Comparison of ENCODE assay signal across 20 cellular contexts in the genomic region with DNA sequence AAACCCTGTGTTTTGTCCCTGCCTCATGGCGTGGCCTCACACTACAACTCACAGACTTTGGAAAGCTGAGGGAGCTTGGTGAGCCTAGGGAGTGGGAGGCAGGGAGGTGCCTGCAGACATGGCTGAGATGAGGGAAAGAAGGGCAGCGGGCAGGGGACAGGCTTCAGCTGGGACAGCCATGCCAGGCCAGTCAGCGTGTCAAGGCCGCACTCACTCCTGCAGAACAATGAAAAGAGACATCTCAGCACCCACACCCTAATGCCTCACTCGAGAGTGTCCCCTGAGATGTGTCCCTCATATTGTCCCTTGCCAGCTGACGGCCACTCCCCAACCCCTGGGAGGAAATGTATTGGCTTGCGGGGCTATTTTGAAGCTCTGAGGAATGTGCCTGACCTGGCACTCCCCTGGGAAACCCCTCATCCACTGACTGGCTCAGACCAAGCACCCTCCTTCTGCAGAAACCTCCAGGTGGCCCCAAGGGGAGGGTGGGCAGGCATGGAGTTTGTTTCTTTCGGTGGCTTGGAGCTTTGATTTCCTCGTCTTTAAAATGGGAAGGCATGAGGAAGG. TPM values are rescaled to one million over a fixed set of nuclear protein-coding genes. Genes with fewer than 3 reads are reported as not detected.
DNase-seq lines count a peak whose midpoint lies in the region; ATAC-seq and TF ChIP-seq lines count a peak whose summit lies in the region.
"Had no signal": no experiment of that assay in that cellular context is flagged by ENCODE, and none has a peak within 500 bp of the region (broad histone marks: within the 10 kb centered on the region; RNA-seq: fewer than 3 reads in every experiment).

No MANE protein-coding gene starts in this region.

- H3K4me1 Mint-ChIP-seq in GM23338, result peaks cover 29% of the 10 kb centered on the region

- no peak for TF ChIP-seq CTCF in GM23338 (conservative IDR thresholded peaks at IDR 0.05; ENCODE audit: low read depth in 2 of 2)
- no peak for TF ChIP-seq CTCF in body of pancreas (IDR thresholded peaks at IDR 0.05)
- TF ChIP-seq CTCF in upper lobe of right lung (IDR thresholded peaks at IDR 0.05), result no peak
- TF ChIP-seq CTCF in left ventricle myocardium inferior (IDR thresholded peaks at IDR 0.05; ENCODE audit: borderline replicate concordance), result no peak

- H3F3A ChIP-seq in GM23338 (replicated peaks; ENCODE audit: low read depth), result no peaks in the 10 kb centered on the region

- H3K79me2 ChIP-seq in GM23338 (replicated peaks; ENCODE audit: insufficient read depth), result no peaks in the 10 kb centered on the region

- no peaks in the 10 kb centered on the region for H3K27me3 ChIP-seq in GM23338 (ENCODE audit: insufficient read depth)
- no peaks in the 10 kb centered on the region for H3K27me3 ChIP-seq in body of pancreas
- H3K27me3 ChIP-seq in upper lobe of right lung, result no peaks in the 10 kb centered on the region
- H3K27me3 ChIP-seq in left ventricle myocardium inferior (ENCODE audit: low read depth), result no peaks in the 10 kb centered on the region
- H3K27me3 ChIP-seq: MG63 had no signal

- no peaks in the 10 kb centered on the region for H3K9me3 Mint-ChIP-seq in GM23338

- H3K27me3 Mint-ChIP-seq in GM23338 (ENCODE audit: insufficient read depth, low read depth, poor library complexity), result peaks cover 21% of the 10 kb centered on the region

- H4K20me1 ChIP-seq in GM23338 (replicated peaks; ENCODE audit: insufficient read depth), result no peaks in the 10 kb centered on the region

- TF ChIP-seq POLR2A in body of pancreas (IDR thresholded peaks at IDR 0.05), result no peak

- no peak overlapping the region for H3K4me3 Mint-ChIP-seq in GM23338

- H3K27ac ChIP-seq in GM23338 (ENCODE audit: low read depth) (no peak overlapping the region), body of pancreas (peak overlapping the region; percentile 50 to 78 (median 61)), upper lobe of right lung (no peak overlapping the region), left ventricle myocardium inferior (replicated peaks) (no peak overlapping the region)
- H3K27ac ChIP-seq: C4-2B, PC-9 had no signal

- DNase-seq in GM23338 (ENCODE audit: low spot score) (no peak), body of pancreas (peak in 2 of 4 donors; percentile 35 to 41), myocyte (ENCODE audit: low read depth) (peak; percentile 39), upper lobe of right lung (peak; percentile 46), C1 segment of cervical spinal cord (lab: John Stamatoyannopoulos, UW) (no peak), NOMO-1 treated with dmso at 0.1 percent for 144 hours (lab: John Stamatoyannopoulos, UW; ENCODE audit: unreplicated experiment) (no peak), left ventricle myocardium inferior (no peak)
- DNase-seq: COR-L47, KG1, MG63, NCI-H1092 treated with DMSO at 0.1 percent for 48 hours, NCI-H187, NCI-H446 treated with DMSO at 0.1 percent for 48 hours, NCI-H748 treated with DMSO at 0.1 percent for 48 hours, PC-9, Right ventricle myocardium superior had no signal

- no peak overlapping the region; the same call in 1 of the 2 replicates for H3K27ac Mint-ChIP-seq in GM23338

- H3K36me3 ChIP-seq in GM23338 (ENCODE audit: insufficient read depth) (no peaks in the 10 kb centered on the region), body of pancreas (replicated peaks in 1 of 2; ENCODE audit: insufficient read depth in 1 of 2, low read depth in 2 of 2) (no peaks in the 10 kb centered on the region), upper lobe of right lung (no peaks in the 10 kb centered on the region), left ventricle myocardium inferior (no peaks in the 10 kb centered on the region)
- H3K36me3 ChIP-seq: MG63 had no signal

- H3K36me3 Mint-ChIP-seq in GM23338 (ENCODE audit: low read depth), result no peaks in the 10 kb centered on the region

- no peaks in the 10 kb centered on the region for H3K9me2 ChIP-seq in GM23338 (ENCODE audit: insufficient read depth)
- H3K9me2 ChIP-seq: SK-N-SH had no signal

- intact Hi-C loops in body of pancreas (cut with DNase I) (no loop called here), upper lobe of right lung (cut with DNase I) (no loop called here), left ventricle myocardium inferior (cut with micrococcal nuclease) (no loop called here)

- H3K4me1 ChIP-seq in GM23338 (ENCODE audit: insufficient read depth) (no peaks in the 10 kb centered on the region; the same call in 1 of the 2 replicates), body of pancreas (peaks cover 58% of the 10 kb centered on the region), upper lobe of right lung (peaks cover 33% of the 10 kb centered on the region), left ventricle myocardium inferior (peaks cover 67% of the 10 kb centered on the region)

- no peak overlapping the region for H3K4me3 ChIP-seq in GM23338
- H3K4me3 ChIP-seq in body of pancreas, result no peak overlapping the region
- no peak overlapping the region for H3K4me3 ChIP-seq in upper lobe of right lung
- H3K4me3 ChIP-seq in left ventricle myocardium inferior, result no peak overlapping the region
- H3K4me3 ChIP-seq: GM12878, MG63, PC-9 had no signal

- H2AFZ ChIP-seq in GM23338, result no peak overlapping the region
- H2AFZ ChIP-seq: PC-9 had no signal

- no peak overlapping the region for H3K4me2 ChIP-seq in GM23338
- H3K4me2 ChIP-seq: PC-9, SK-N-SH had no signal

- 52 to 65% methylated on average over 7 to 9 of the region's 9 CpGs for WGBS in body of pancreas, 2 donors

- peak; percentile 25 for ATAC-seq in GM23338
- peak; percentile 44 for ATAC-seq in body of pancreas
- ATAC-seq in upper lobe of right lung, result peak; percentile 3
- ATAC-seq: GM12878, HCT116 had no signal

- H3K9me3 ChIP-seq in body of pancreas (no peaks in the 10 kb centered on the region), upper lobe of right lung (no peaks in the 10 kb centered on the region), left ventricle myocardium inferior (replicated peaks) (no peaks in the 10 kb centered on the region)
- H3K9me3 ChIP-seq: MG63, SK-N-SH had no signal

TF ChIP-seq in GM23338, 12 proteins besides CTCF, POLR2A, EP300 and RAD21 (continues in another document):
- no peak for TF ChIP-seq EZH2phosphoT487 (IDR thresholded peaks at IDR 0.05; ENCODE audit: unreplicated experiment)
- TF ChIP-seq, protein P1, sequence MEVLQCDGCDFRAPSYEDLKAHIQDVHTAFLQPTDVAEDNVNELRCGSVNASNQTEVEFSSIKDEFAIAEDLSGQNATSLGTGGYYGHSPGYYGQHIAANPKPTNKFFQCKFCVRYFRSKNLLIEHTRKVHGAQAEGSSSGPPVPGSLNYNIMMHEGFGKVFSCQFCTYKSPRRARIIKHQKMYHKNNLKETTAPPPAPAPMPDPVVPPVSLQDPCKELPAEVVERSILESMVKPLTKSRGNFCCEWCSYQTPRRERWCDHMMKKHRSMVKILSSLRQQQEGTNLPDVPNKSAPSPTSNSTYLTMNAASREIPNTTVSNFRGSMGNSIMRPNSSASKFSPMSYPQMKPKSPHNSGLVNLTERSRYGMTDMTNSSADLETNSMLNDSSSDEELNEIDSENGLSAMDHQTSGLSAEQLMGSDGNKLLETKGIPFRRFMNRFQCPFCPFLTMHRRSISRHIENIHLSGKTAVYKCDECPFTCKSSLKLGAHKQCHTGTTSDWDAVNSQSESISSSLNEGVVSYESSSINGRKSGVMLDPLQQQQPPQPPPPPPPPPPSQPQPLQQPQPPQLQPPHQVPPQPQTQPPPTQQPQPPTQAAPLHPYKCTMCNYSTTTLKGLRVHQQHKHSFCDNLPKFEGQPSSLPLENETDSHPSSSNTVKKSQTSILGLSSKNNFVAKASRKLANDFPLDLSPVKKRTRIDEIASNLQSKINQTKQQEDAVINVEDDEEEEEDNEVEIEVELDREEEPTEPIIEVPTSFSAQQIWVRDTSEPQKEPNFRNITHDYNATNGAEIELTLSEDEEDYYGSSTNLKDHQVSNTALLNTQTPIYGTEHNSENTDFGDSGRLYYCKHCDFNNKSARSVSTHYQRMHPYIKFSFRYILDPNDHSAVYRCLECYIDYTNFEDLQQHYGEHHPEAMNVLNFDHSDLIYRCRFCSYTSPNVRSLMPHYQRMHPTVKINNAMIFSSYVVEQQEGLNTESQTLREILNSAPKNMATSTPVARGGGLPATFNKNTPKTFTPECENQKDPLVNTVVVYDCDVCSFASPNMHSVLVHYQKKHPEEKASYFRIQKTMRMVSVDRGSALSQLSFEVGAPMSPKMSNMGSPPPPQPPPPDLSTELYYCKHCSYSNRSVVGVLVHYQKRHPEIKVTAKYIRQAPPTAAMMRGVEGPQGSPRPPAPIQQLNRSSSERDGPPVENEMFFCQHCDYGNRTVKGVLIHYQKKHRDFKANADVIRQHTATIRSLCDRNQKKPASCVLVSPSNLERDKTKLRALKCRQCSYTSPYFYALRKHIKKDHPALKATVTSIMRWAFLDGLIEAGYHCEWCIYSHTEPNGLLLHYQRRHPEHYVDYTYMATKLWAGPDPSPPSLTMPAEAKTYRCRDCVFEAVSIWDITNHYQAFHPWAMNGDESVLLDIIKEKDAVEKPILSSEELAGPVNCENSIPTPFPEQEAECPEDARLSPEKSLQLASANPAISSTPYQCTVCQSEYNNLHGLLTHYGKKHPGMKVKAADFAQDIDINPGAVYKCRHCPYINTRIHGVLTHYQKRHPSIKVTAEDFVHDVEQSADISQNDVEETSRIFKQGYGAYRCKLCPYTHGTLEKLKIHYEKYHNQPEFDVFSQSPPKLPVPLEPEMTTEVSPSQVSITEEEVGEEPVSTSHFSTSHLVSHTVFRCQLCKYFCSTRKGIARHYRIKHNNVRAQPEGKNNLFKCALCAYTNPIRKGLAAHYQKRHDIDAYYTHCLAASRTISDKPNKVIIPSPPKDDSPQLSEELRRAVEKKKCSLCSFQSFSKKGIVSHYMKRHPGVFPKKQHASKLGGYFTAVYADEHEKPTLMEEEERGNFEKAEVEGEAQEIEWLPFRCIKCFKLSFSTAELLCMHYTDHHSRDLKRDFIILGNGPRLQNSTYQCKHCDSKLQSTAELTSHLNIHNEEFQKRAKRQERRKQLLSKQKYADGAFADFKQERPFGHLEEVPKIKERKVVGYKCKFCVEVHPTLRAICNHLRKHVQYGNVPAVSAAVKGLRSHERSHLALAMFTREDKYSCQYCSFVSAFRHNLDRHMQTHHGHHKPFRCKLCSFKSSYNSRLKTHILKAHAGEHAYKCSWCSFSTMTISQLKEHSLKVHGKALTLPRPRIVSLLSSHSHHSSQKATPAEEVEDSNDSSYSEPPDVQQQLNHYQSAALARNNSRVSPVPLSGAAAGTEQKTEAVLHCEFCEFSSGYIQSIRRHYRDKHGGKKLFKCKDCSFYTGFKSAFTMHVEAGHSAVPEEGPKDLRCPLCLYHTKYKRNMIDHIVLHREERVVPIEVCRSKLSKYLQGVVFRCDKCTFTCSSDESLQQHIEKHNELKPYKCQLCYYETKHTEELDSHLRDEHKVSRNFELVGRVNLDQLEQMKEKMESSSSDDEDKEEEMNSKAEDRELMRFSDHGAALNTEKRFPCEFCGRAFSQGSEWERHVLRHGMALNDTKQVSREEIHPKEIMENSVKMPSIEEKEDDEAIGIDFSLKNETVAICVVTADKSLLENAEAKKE (CRISPR knock-in tag; IDR thresholded peaks at IDR 0.05), result no peak

RNA-seq across cellular contexts. Expression of gene SH3PXD2A, which starts 31.6 kb away (rescaled TPM):
- 4.6 and 5.0 TPM in 2 replicates for total RNA-seq in GM23338 (2014; rRNA removed; shearing (Covaris generic))
- polyA plus RNA-seq in GM23338 (2016; fragmentation: Nextera tagmentation; extraction: Ambion mirVana), result 1.8 and 1.9 TPM in 2 replicates
- 1 to 10 TPM; 7.3 to 9.9 TPM for total RNA-seq in body of pancreas
- 38.8 and 48.5 TPM in 2 replicates for total RNA-seq in myocyte
- polyA plus RNA-seq in myocyte (2012), result 158 TPM
- 35.2 TPM for total RNA-seq in upper lobe of right lung
- total RNA-seq in left ventricle myocardium inferior, result 34.4 TPM

Comparison
In these comparisons a context has a peak if more than half of its experiments do, and no peak if none do; other contexts are left out.
1. DNase-seq: peak in myocyte (single experiment) and upper lobe of right lung (single experiment); none in GM23338 (single experiment), C1 segment of cervical spinal cord (0 of 14), NOMO-1 treated with dmso at 0.1 percent for 144 hours (single experiment) and left ventricle myocardium inferior (single experiment).
2. H3K27ac ChIP-seq: peak in body of pancreas (4 of 4); none in GM23338 (single experiment), upper lobe of right lung (single experiment) and left ventricle myocardium inferior (single experiment).
3. Peak in every context shown above with its lines, with median percentiles within 50 percentile points of each other: ATAC-seq.